ENCODE assay signal across 11 cellular contexts in the genomic region with DNA sequence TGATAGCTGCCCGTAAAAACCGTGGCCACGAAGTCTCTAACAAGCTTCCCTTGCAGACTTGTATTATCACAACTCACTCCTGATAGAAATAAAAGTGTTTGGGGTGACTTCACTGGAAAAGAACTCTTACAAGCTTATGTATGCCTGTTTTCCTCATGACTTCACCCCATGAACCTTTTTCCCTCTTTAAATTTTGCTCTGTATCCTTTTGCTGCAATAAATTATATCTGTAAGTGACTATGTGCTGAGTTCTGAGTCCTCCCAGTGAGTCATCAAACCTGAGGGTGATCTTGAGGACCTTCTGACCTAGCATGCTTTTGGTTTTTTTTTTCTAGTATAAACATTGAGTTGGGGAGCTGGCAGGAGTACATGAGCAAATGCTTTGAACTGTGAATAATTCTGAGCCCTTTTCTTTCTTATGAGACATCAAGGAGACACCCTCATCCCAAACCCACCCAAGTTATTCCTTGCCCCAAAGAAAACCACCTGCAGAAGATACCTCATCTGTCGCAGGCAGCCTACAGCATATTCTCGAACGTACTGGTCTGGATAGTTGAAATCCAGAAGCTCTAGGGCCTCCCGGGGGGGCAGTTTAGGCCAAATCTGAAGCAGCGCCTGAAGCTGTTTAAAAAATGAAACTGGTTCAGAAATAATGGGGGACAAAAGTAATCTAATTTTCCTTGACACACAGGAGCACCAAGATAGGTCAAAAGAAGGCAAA.
DNase-seq lines count a peak whose midpoint lies in the region; ATAC-seq, FAIRE-seq and TF ChIP-seq lines count a peak whose summit lies in the region.
"Had no signal": no experiment of that assay in that cellular context is flagged by ENCODE, and none has a peak within 500 bp of the region (broad histone marks: within the 10 kb centered on the region; RNA-seq: fewer than 3 reads in every experiment).

No MANE protein-coding gene starts in this region.

- ATAC-seq in GM21737 (IDR thresholded peaks at IDR 0.05; ENCODE audit: unreplicated experiment) = no peak

- intact Hi-C loops in dorsolateral prefrontal cortex (cut with DNase I) = loop anchor here (5.0 to 10.0 kb wide), 3 partner anchors 80 to 633 kb away; a partner anchor contains a TSS

- DNase-seq in ELR (ENCODE audit: low read depth) (peak; percentile 99), RCC 7860 (ENCODE audit: low spot score) (peak; percentile 98), fibroblast of gingiva (ENCODE audit: low read depth) (peak; percentile 72), renal cortical epithelial cell (ENCODE audit: low read depth) (peak; percentile 98), superior temporal gyrus (ENCODE audit: extremely low spot score) (no peak), dorsolateral prefrontal cortex (no peak), DMS153 treated with DMSO at 0.1 percent for 48 hours (lab: John Stamatoyannopoulos, UW; ENCODE audit: unreplicated experiment) (no peak)
- DNase-seq: activated CD8-positive, alpha-beta memory T cell treated with anti-CD3 and anti-CD28 coated beads, Interleukin-2, amount 50 U/mL, for 48 hours; MM.1S; stimulated activated CD4-positive, alpha-beta T cell treated with anti-CD3 and anti-CD28 coated beads, Interleukin-2, amount 100 ng/mL, for 48 hours had no signal

- H3K4me3 ChIP-seq in dorsolateral prefrontal cortex = no peak overlapping the region

- FAIRE-seq in RCC 7860 (lab: Jason Lieb, UNC) = peak; percentile 99

- no peaks in the 10 kb centered on the region for H3K27me3 ChIP-seq in dorsolateral prefrontal cortex

- no peak overlapping the region for H3K27ac ChIP-seq in dorsolateral prefrontal cortex

- no peak for TF ChIP-seq CTCF in dorsolateral prefrontal cortex (IDR thresholded peaks at IDR 0.05 in 54 of 56, conservative IDR thresholded peaks at IDR 0.05 in 2 of 56; ENCODE audit: low read depth in 1 of 56, partially characterized antibody in 56 of 56)

Comparison
In these comparisons a context has a peak if more than half of its experiments do, and no peak if none do; other contexts are left out.
1. DNase-seq: peak in ELR (single experiment), RCC 7860 (single experiment), fibroblast of gingiva (single experiment) and renal cortical epithelial cell (single experiment); none in superior temporal gyrus (single experiment), dorsolateral prefrontal cortex (0 of 10) and DMS153 treated with DMSO at 0.1 percent for 48 hours (single experiment).